In the genomic region with DNA sequence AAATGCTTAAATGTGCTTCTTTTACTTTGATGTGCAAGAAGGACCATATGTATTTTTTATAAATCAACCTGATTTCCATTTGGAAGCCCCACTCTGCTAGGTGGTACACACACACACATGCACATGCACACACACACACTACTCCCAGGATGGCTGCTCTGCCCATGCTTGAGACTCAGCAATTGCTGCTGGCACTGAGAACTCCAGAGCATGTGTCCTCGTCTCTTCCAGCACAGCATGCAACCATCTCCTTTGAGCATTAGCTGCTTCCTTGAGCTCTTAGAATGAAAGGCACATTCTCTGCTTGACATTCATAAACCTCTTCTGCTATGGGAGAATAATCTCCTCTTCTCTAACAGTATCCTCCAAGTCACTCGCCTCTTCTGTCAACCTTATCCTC, we compare ENCODE assay signal across 23 cellular contexts.
A peak's percentile ranks its signal among the peaks of the same experiment; 100 is the strongest.
DNase-seq lines count a peak whose midpoint lies in the region; TF ChIP-seq lines count a peak whose summit lies in the region.
"Had no signal": no experiment of that assay in that cellular context is flagged by ENCODE, and none has a peak within 500 bp of the region (broad histone marks: within the 10 kb centered on the region; RNA-seq: fewer than 3 reads in every experiment).

No MANE protein-coding gene starts in this region.

- 100% methylated on average over 1 of the region's 2 CpGs for WGBS in SK-N-SH (ENCODE audit: low lambda C conversion rate)

- H3K4me3 ChIP-seq in skeletal muscle tissue (ENCODE audit: low read length in 3 of 3): no peak overlapping the region
- H3K4me3 ChIP-seq in SK-N-SH (ENCODE audit: low read depth in 2 of 2, low read length in 1 of 2): no peak overlapping the region
- H3K4me3 ChIP-seq: K562, Peyer's patch, SK-N-MC had no signal

- no peak for TF ChIP-seq EP300 in SK-N-SH (IDR thresholded peaks at IDR 0.05; ENCODE audit: borderline replicate concordance in 1 of 2, low read depth in 1 of 2, low read length in 1 of 2)

- no peak overlapping the region for H3K4me2 ChIP-seq in SK-N-SH

- H4K20me1 ChIP-seq in SK-N-SH (ENCODE audit: insufficient read depth): no peaks in the 10 kb centered on the region

- peaks cover 3% of the 10 kb centered on the region for H3F3A ChIP-seq in SK-N-SH (replicated peaks; ENCODE audit: insufficient read depth)

- no peak for TF ChIP-seq CTCF in SK-N-SH (IDR thresholded peaks at IDR 0.05)

- H3K27ac ChIP-seq in skeletal muscle tissue (ENCODE audit: low read depth, low read length) (peak overlapping the region; percentile 8), SK-N-SH (ENCODE audit: low read depth in 2 of 2, low read length in 1 of 2) (no peak overlapping the region)
- H3K27ac ChIP-seq: HL-60, Peyer's patch, SK-N-MC had no signal

- in situ Hi-C loops in G401 (cut with HindIII; ENCODE audit: low sequenced_read_pairs): no loop called here

- no peak for TF ChIP-seq RAD21 in SK-N-SH (IDR thresholded peaks at IDR 0.05; ENCODE audit: low read length)

- H3K27me3 ChIP-seq in skeletal muscle tissue (ENCODE audit: control insufficient read depth in 3 of 3, insufficient read depth in 3 of 3, low read length in 3 of 3) (no peaks in the 10 kb centered on the region), SK-N-SH (ENCODE audit: insufficient read depth) (no peaks in the 10 kb centered on the region)
- H3K27me3 ChIP-seq: Peyer's patch had no signal

- DNase-seq in G401 (ENCODE audit: low spot score) (peak; percentile 86), NCI-H69 (lab: John Stamatoyannopoulos, UW) (peak; percentile 53), cerebellum (ENCODE audit: low spot score) (peak; percentile 60), amniotic stem cell (lab: John Stamatoyannopoulos, UW) (no peak), HT-29 (ENCODE audit: low spot score) (no peak), SK-N-SH (no peak)
- DNase-seq: Caco-2; CD8-positive, alpha-beta T cell; DMS79 treated with DMSO at 0.1 percent for 48 hours; Kasumi-1; MV-4-11; NCI-H1105; NCI-H1436 treated with DMSO at 0.1 percent for 48 hours; NCI-H187 treated with DMSO at 0.1 percent for 48 hours; NCI-H446; NCI-H524 treated with DMSO at 0.1 percent for 48 hours; Peyer's patch; SIG-M5; SW 1271 had no signal

- no peaks in the 10 kb centered on the region for H3K9me2 ChIP-seq in SK-N-SH

- H3K36me3 ChIP-seq in skeletal muscle tissue (ENCODE audit: control insufficient read depth in 3 of 3, insufficient read depth in 3 of 3, low read length in 3 of 3) (no peaks in the 10 kb centered on the region), SK-N-SH (replicated peaks in 1 of 2; ENCODE audit: control insufficient read depth in 1 of 2, insufficient read depth in 2 of 2, low read length in 1 of 2) (no peaks in the 10 kb centered on the region)
- H3K36me3 ChIP-seq: Peyer's patch had no signal

- H3K9me3 ChIP-seq in skeletal muscle tissue (ENCODE audit: control insufficient read depth in 3 of 3, low read length in 3 of 3) (no peaks in the 10 kb centered on the region), SK-N-SH (no peaks in the 10 kb centered on the region)
- H3K9me3 ChIP-seq: Caco-2, Peyer's patch had no signal

- H3K9ac ChIP-seq in skeletal muscle tissue (ENCODE audit: low read depth in 1 of 3, low read length in 3 of 3) (no peak overlapping the region), SK-N-SH (no peak overlapping the region)

- no peak overlapping the region for H2AFZ ChIP-seq in SK-N-SH (ENCODE audit: low read depth)

- POLR2A ChIA-PET in SK-N-SH (lab: Yijun Ruan, JAX): no interaction called here

- no peaks in the 10 kb centered on the region for H3K79me2 ChIP-seq in SK-N-SH (ENCODE audit: insufficient read depth)

- H3K4me1 ChIP-seq in skeletal muscle tissue (ENCODE audit: control insufficient read depth in 3 of 3, insufficient read depth in 3 of 3, low read length in 3 of 3) (peaks cover 19 to 39% (median 30%) of the 10 kb centered on the region in 3 donors), SK-N-SH (ENCODE audit: control insufficient read depth in 1 of 2, insufficient read depth in 2 of 2, low read depth in 1 of 2, low read length in 1 of 2) (no peaks in the 10 kb centered on the region)
- H3K4me1 ChIP-seq: Caco-2 had no signal

- CTCF ChIA-PET in SK-N-SH (lab: Yijun Ruan, JAX): no interaction called here

TF ChIP-seq in SK-N-SH, 30 proteins besides CTCF, POLR2A, EP300 and RAD21:
- TF ChIP-seq MXI1 (IDR thresholded peaks at IDR 0.05; ENCODE audit: low read depth, low read length) (no peak), FOSL2 (IDR thresholded peaks at IDR 0.05; ENCODE audit: borderline replicate concordance, low read depth) (no peak), RFX5 (IDR thresholded peaks at IDR 0.05; ENCODE audit: low read length) (no peak)

Comparison
In these comparisons a context has a peak if more than half of its experiments do, and no peak if none do; other contexts are left out.
1. DNase-seq: peak in G401 (single experiment), NCI-H69 (single experiment) and cerebellum (single experiment); none in amniotic stem cell (single experiment), HT-29 (single experiment) and SK-N-SH (single experiment).